8 cellular contexts compared by ENCODE assay signal in the genomic region with DNA sequence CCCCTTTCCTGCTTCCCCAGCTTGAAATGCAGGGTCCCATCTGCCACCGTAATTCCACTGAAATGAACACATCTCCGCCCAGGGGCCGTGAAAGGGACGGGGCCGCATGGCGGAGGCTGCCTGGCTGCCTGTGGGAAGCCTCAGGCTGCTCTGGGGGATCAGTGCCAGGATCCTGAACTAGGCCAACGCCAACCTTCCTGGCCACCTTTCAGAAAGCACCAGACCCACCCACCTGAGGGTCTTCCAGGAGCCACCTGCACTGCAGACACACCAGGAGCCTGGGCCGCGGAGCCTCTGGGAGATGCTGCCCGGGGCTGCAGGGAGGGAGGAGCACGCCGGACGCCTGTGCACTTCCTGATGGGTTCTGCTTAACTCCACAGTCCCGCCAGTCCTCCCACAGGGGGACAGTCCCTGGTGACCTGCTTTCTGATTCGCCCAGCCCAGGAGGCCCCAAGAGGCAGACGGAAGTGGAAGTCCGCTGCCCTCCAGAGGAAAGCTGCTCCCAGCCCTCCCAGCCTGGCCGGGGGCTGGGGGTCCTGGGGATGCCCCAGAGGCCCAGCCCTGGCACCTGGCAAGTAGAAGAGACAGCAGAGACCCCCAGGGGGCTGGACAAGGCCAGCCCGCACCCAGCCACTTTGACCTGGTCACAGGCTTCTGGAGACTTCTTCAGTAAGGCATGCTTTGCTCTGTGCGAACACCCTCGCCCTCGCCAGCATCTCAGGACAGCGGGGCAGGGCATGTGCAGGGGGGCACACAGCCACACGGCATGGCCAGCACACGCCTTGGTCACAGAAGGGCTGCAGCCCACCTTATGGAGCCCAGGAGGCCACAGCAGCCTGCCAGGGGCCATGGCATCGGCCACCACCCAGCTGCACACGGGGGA. TPM values are rescaled to one million over a fixed set of nuclear protein-coding genes. Genes with fewer than 3 reads are reported as not detected.
A peak's percentile ranks its signal among the peaks of the same experiment; 100 is the strongest.
DNase-seq lines count a peak whose midpoint lies in the region; ATAC-seq and TF ChIP-seq lines count a peak whose summit lies in the region.

A gene with protein sequence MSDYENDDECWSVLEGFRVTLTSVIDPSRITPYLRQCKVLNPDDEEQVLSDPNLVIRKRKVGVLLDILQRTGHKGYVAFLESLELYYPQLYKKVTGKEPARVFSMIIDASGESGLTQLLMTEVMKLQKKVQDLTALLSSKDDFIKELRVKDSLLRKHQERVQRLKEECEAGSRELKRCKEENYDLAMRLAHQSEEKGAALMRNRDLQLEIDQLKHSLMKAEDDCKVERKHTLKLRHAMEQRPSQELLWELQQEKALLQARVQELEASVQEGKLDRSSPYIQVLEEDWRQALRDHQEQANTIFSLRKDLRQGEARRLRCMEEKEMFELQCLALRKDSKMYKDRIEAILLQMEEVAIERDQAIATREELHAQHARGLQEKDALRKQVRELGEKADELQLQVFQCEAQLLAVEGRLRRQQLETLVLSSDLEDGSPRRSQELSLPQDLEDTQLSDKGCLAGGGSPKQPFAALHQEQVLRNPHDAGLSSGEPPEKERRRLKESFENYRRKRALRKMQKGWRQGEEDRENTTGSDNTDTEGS (minus strand): TSS at position 370 of the 883 bp plus-strand sequence. CDS start 1,591 bp downstream, outside the sequence.

- ATAC-seq in gastroesophageal sphincter (peak; percentile 24), sciatic nerve (peak; percentile 61)

- intact Hi-C loops in sciatic nerve (cut with DNase I) = no loop called here

- WGBS in gastroesophageal sphincter (ENCODE audit: low coverage in 1 of 2), 2 donors = 57 to 67% methylated on average over 3 to 8 of the region's 27 CpGs

- TF ChIP-seq EP300 in gastroesophageal sphincter (IDR thresholded peaks at IDR 0.05) = no peak

- TF ChIP-seq POLR2A in gastroesophageal sphincter (IDR thresholded peaks at IDR 0.05) = no peak

- peaks cover 0 to 7% of the 10 kb centered on the region in 2 donors for H3K36me3 ChIP-seq in gastroesophageal sphincter

- peaks cover 0 to 12% (median 0%) of the 10 kb centered on the region in 3 donors for H3K4me1 ChIP-seq in gastroesophageal sphincter

- H3K4me3 ChIP-seq in GM12865 (ENCODE audit: low read depth, low read length) (peak within 1 kb of the TSS; percentile 44), gastroesophageal sphincter (peak within 1 kb of the TSS in 1 of 2 donors; percentile 34)

- DNase-seq in GM12865 (ENCODE audit: low read depth) (no peak), SK-N-DZ (ENCODE audit: low spot score) (peak; percentile 86), sciatic nerve (ENCODE audit: low spot score) (no peak), NCI-H146 treated with DMSO at 0.1 percent for 48 hours (lab: John Stamatoyannopoulos, UW; ENCODE audit: unreplicated experiment) (no peak), NCI-H1417 (lab: John Stamatoyannopoulos, UW) (no peak), A172 (ENCODE audit: low spot score) (no peak)
- no peak for DNase-seq in activated CD4-positive, alpha-beta T cell treated with anti-CD3 and anti-CD28 coated beads for 4 hours

- no peaks in the 10 kb centered on the region for H3K27me3 ChIP-seq in gastroesophageal sphincter

- H3K9me3 ChIP-seq in gastroesophageal sphincter = no peaks in the 10 kb centered on the region

- TF ChIP-seq CTCF in GM12865 (IDR thresholded peaks at IDR 0.05; ENCODE audit: insufficient read depth, low read depth, low read length, missing control alignments) = no peak
- no peak for TF ChIP-seq CTCF in gastroesophageal sphincter (IDR thresholded peaks at IDR 0.05)

- no peak within 1 kb of the TSS for H3K27ac ChIP-seq in gastroesophageal sphincter

RNA-seq across cellular contexts. Expression of the gene that starts here (rescaled TPM):
- 23.8 and 38.6 TPM in 2 replicates for polyA plus RNA-seq in SK-N-DZ (2014; cell fraction: cytosol; rRNA removed)
- polyA plus RNA-seq in SK-N-DZ (2014; cell fraction: nucleus; rRNA removed) = 257 and 268 TPM in 2 replicates
- total RNA-seq in gastroesophageal sphincter (1 to 10 TPM; 1.3 to 2.3 (median 1.8) TPM), sciatic nerve (4.0 TPM)
- 0.95 and 1.1 TPM in 2 replicates for total RNA-seq in A172 (2014; rRNA removed; shearing (Covaris generic))
